Comparison of ENCODE assay signal across 8 cellular contexts in genomic region chr14:20682435-20683124, GRCh38. TPM values are rescaled to one million over a fixed set of nuclear protein-coding genes. Genes with fewer than 3 reads are reported as not detected.
DNase-seq lines count a peak whose midpoint lies in the region; ATAC-seq and TF ChIP-seq lines count a peak whose summit lies in the region.

No MANE protein-coding gene starts in this region.

- ATAC-seq in activated naive CD4-positive, alpha-beta T cell treated with anti-CD3 and anti-CD28 coated beads, Interleukin-2, amount 50 U/mL, for 72 hours = peak; percentile 75 to 77
- ATAC-seq in Right ventricle myocardium superior (ENCODE audit: poor library complexity) = peak; percentile 91

- H2AFZ ChIP-seq in parathyroid adenoma = peak overlapping the region; percentile 100

- H3K9me3 ChIP-seq in parathyroid adenoma (ENCODE audit: control insufficient read depth, low read length) (no peaks in the 10 kb centered on the region), tibial artery (no peaks in the 10 kb centered on the region)

- H3K4me1 ChIP-seq in parathyroid adenoma (peaks cover 15% of the 10 kb centered on the region), tibial artery (peaks cover 0 to 37% (median 21%) of the 10 kb centered on the region in 4 donors)

- peak overlapping the region; percentile 95 for H3K9ac ChIP-seq in parathyroid adenoma

- H3K9me3 Mint-ChIP-seq in activated naive CD4-positive, alpha-beta T cell treated with anti-CD3 and anti-CD28 coated beads, Interleukin-2, amount 50 U/mL, for 72 hours = no peaks in the 10 kb centered on the region

- H3K4me3 ChIP-seq in parathyroid adenoma (ENCODE audit: low read depth, low read length) = peak overlapping the region; percentile 95
- H3K4me3 ChIP-seq in tibial artery = peak overlapping the region; percentile 76 to 81

- DNase-seq in ELR (ENCODE audit: low read depth) (peak; percentile 90), H4 (ENCODE audit: low spot score) (peak; percentile 91), LoVo (ENCODE audit: low spot score) (peak; percentile 92), SK-N-DZ (ENCODE audit: low spot score) (peak; percentile 88), Right ventricle myocardium superior (peak; percentile 94), tibial artery (peak; percentile 94 to 95)
- peak; percentile 74 to 87 for DNase-seq in activated naive CD4-positive, alpha-beta T cell treated with anti-CD3 and anti-CD28 coated beads, Interleukin-2, amount 50 U/mL, for 72 hours (ENCODE audit: low spot score in 2 of 2)

- TF ChIP-seq CTCF in parathyroid adenoma (IDR thresholded peaks at IDR 0.05) (no peak), tibial artery (IDR thresholded peaks at IDR 0.05) (peak in 1 of 2 experiments; percentile 15)

- intact Hi-C loops in Right ventricle myocardium superior (cut with DNase I) = loop anchor here (2.0 to 10.0 kb wide), 3 partner anchors 72 to 362 kb away; partner anchors contain the start of genes PARP2 and RNASE7
- intact Hi-C loops in tibial artery (cut with DNase I; ENCODE audit: low total_unique reads) = loop anchor here (5.0 to 10.0 kb wide), 6 partner anchors 215 to 755 kb away; partner anchors contain the start of genes PNP, TEP1 and TMEM253

- H3K27me3 ChIP-seq in parathyroid adenoma (ENCODE audit: control insufficient read depth, insufficient read depth, low read length) (no peaks in the 10 kb centered on the region), tibial artery (no peaks in the 10 kb centered on the region)

- peaks cover 0 to 5% of the 10 kb centered on the region in 2 donors for H3K36me3 Mint-ChIP-seq in activated naive CD4-positive, alpha-beta T cell treated with anti-CD3 and anti-CD28 coated beads, Interleukin-2, amount 50 U/mL, for 72 hours

- no peak overlapping the region for H3K27ac Mint-ChIP-seq in activated naive CD4-positive, alpha-beta T cell treated with anti-CD3 and anti-CD28 coated beads, Interleukin-2, amount 50 U/mL, for 72 hours

- H3K27ac ChIP-seq in parathyroid adenoma (peak overlapping the region; percentile 99), tibial artery (peak overlapping the region; percentile 99)

- H3K36me3 ChIP-seq in parathyroid adenoma (ENCODE audit: control insufficient read depth, insufficient read depth, low read length) (no peaks in the 10 kb centered on the region), tibial artery (no peaks in the 10 kb centered on the region)

- peak overlapping the region; percentile 98 for H3K4me2 ChIP-seq in parathyroid adenoma (ENCODE audit: low read length)

- H3K79me2 ChIP-seq in parathyroid adenoma = no peaks in the 10 kb centered on the region

RNA-seq across cellular contexts. Expression of gene RNASE4, which starts 1.8 kb away (rescaled TPM):
- 14.7 and 22.2 TPM in 2 replicates for total RNA-seq in H4 (2014; rRNA removed; shearing (Covaris generic))
- polyA plus RNA-seq in SK-N-DZ (2014; cell fraction: cytosol; rRNA removed) = 0.20 and 1.4 TPM in 2 replicates
- polyA plus RNA-seq in SK-N-DZ (2014; cell fraction: nucleus; rRNA removed) = not detected in 2 replicates
- total RNA-seq in activated naive CD4-positive, alpha-beta T cell treated with anti-CD3 and anti-CD28 coated beads, Interleukin-2, amount 50 U/mL, for 72 hours = under 1 TPM; 0.23 to 0.60 TPM
- total RNA-seq in Right ventricle myocardium superior = 9.4 TPM

RNA-seq across cellular contexts. Expression of gene ANG, which starts 6.0 kb away (rescaled TPM):
- total RNA-seq in H4 (2014; rRNA removed; shearing (Covaris generic)) = 3.9 and 9.2 TPM in 2 replicates
- 0.17 TPM in 1 of 2 replicates, not detected in the other for polyA plus RNA-seq in SK-N-DZ (2014; cell fraction: cytosol; rRNA removed)
- 0.19 TPM in 1 of 2 replicates, not detected in the other for polyA plus RNA-seq in SK-N-DZ (2014; cell fraction: nucleus; rRNA removed)
- total RNA-seq in activated naive CD4-positive, alpha-beta T cell treated with anti-CD3 and anti-CD28 coated beads, Interleukin-2, amount 50 U/mL, for 72 hours = 1 to 10 TPM in 1 of 2 donors, under 1 TPM in 1; 0.48 to 4.1 TPM
- total RNA-seq in Right ventricle myocardium superior = 5.3 TPM

RNA-seq across cellular contexts. Expression of gene OR6S1, which starts 41.1 kb away (rescaled TPM):
- not detected in 2 replicates for total RNA-seq in H4 (2014; rRNA removed; shearing (Covaris generic))
- polyA plus RNA-seq in SK-N-DZ (2014; cell fraction: cytosol; rRNA removed) = not detected in 2 replicates
- polyA plus RNA-seq in SK-N-DZ (2014; cell fraction: nucleus; rRNA removed) = not detected in 2 replicates
- total RNA-seq in activated naive CD4-positive, alpha-beta T cell treated with anti-CD3 and anti-CD28 coated beads, Interleukin-2, amount 50 U/mL, for 72 hours = not detected
- not detected for total RNA-seq in Right ventricle myocardium superior

Comparison
In these comparisons a context has a peak if more than half of its experiments do, and no peak if none do; other contexts are left out.
1. Peak in every context shown above with its lines: DNase-seq, ATAC-seq, H3K4me3 ChIP-seq and H3K27ac ChIP-seq.